2 cellular contexts compared by ENCODE assay signal in genomic region chr3:73577704-73578103, GRCh38.
TF ChIP-seq lines count a peak whose summit lies in the region.

No MANE protein-coding gene starts in this region.

TF ChIP-seq in SK-N-SH, 30 proteins besides CTCF, POLR2A, EP300 and RAD21:
- TF ChIP-seq REST (IDR thresholded peaks at IDR 0.05; ENCODE audit: low read depth, low read length) (peak; percentile 83), NFIC (IDR thresholded peaks at IDR 0.05; ENCODE audit: borderline replicate concordance) (no peak), ZBTB33 (IDR thresholded peaks at IDR 0.05; ENCODE audit: borderline replicate concordance, low read depth) (no peak)

TF ChIP-seq in SK-N-SH treated with all-trans-retinoic acid at 6 μM for 48 hours, 23 proteins besides CTCF, POLR2A, EP300 and RAD21 (continued from another document):
- TF ChIP-seq BACH2 (CRISPR knock-in tag; IDR thresholded peaks at IDR 0.05; ENCODE audit: borderline replicate concordance) (no peak), CSRNP3 (CRISPR knock-in tag; IDR thresholded peaks at IDR 0.05) (no peak), RARB (CRISPR knock-in tag; IDR thresholded peaks at IDR 0.05) (no peak), ZNF565 (CRISPR knock-in tag; conservative IDR thresholded peaks at IDR 0.05; ENCODE audit: low read depth) (no peak), CREB5 (CRISPR knock-in tag; IDR thresholded peaks at IDR 0.05; ENCODE audit: low read depth) (no peak), OSR1 (CRISPR knock-in tag; IDR thresholded peaks at IDR 0.05) (no peak), ZFP3 (CRISPR knock-in tag; IDR thresholded peaks at IDR 0.05) (no peak), ARNTL (CRISPR knock-in tag; IDR thresholded peaks at IDR 0.05; ENCODE audit: borderline replicate concordance, low read depth) (no peak)
